In genomic region chr2:10542033-10542432, GRCh38 we compare ENCODE assay signal across 29 cellular contexts.
"Had no signal": no experiment of that assay in that cellular context is flagged by ENCODE, and none has a peak within 500 bp of the region (broad histone marks: within the 10 kb centered on the region; RNA-seq: fewer than 3 reads in every experiment).

No MANE protein-coding gene starts in this region.

- ATAC-seq: activated CD4-positive, CD25-positive, alpha-beta regulatory T cell treated with anti-CD3 and anti-CD28 coated beads, Interleukin-2, amount 50 U/mL, for 24 hours; effector memory CD8-positive, alpha-beta T cell; gastroesophageal sphincter; mucosa of descending colon; natural killer cell treated with Interleukin-12 subunit alpha and Interleukin-12 subunit beta and Interleukin-15 and Interleukin-18, amount 100 ng/mL, for 72 hours; upper lobe of right lung had no signal

- H3K9me3 ChIP-seq: ascending aorta, gastroesophageal sphincter, left ventricle myocardium inferior, mucosa of descending colon, right atrium auricular region, spleen, suprapubic skin, tibial artery, upper lobe of right lung had no signal

- H3K36me3 ChIP-seq: ascending aorta, gastroesophageal sphincter, left ventricle myocardium inferior, right atrium auricular region, spleen, suprapubic skin, tibial artery, upper lobe of right lung, WERI-Rb-1 had no signal

- H3K27me3 ChIP-seq: ascending aorta, gastroesophageal sphincter, hepatocyte, right atrium auricular region, suprapubic skin, tibial artery, upper lobe of right lung had no signal

- H3K27ac ChIP-seq: ascending aorta, gastroesophageal sphincter, hepatocyte, left ventricle myocardium inferior, right atrium auricular region, spleen, suprapubic skin, tibial artery, upper lobe of right lung, WERI-Rb-1 had no signal

- H3K79me2 ChIP-seq: hepatocyte had no signal

- H2AFZ ChIP-seq: hepatocyte had no signal

- H3K4me1 ChIP-seq: ascending aorta, gastroesophageal sphincter, left ventricle myocardium inferior, right atrium auricular region, spleen, suprapubic skin, tibial artery, upper lobe of right lung had no signal

- H3K4me3 ChIP-seq: ascending aorta, gastroesophageal sphincter, hepatocyte, left ventricle myocardium inferior, lung, mucosa of descending colon, right atrium auricular region, spleen, suprapubic skin, tibial artery, upper lobe of right lung had no signal

- FAIRE-seq: TTC549 had no signal

- DNase-seq: activated CD4-positive, alpha-beta T cell treated with anti-CD3 and anti-CD28 coated beads for 48 hours; activated CD4-positive, alpha-beta T cell treated with anti-CD3 and anti-CD28 coated beads, Interleukin-2, amount 50 U/mL, for 48 hours; activated CD8-positive, alpha-beta memory T cell treated with anti-CD3 and anti-CD28 coated beads for 24 hours; activated effector memory CD4-positive, alpha-beta T cell treated with anti-CD3 and anti-CD28 coated beads, Interleukin-2, amount 50 U/mL, for 16 hours; activated naive CD4-positive, alpha-beta T cell treated with anti-CD3 and anti-CD28 coated beads, Interleukin-2, amount 10 ng/mL, durations not matched to agents 7 days and 5 days; activated naive CD8-positive, alpha-beta T cell treated with anti-CD3 and anti-CD28 coated beads, Interleukin-2, amount 10 ng/mL, durations not matched to agents 7 days and 5 days; activated T-cell treated with anti-CD3 and anti-CD28 coated beads, Interleukin-2, amount 50 U/mL, for 1 hour; caudate nucleus; cortex of kidney; effector memory CD8-positive, alpha-beta T cell; erythroblast; islet precursor cell; left ventricle myocardium inferior; mucosa of descending colon; occipital lobe; spleen; stimulated activated naive CD4-positive, alpha-beta T cell; tibial artery; upper lobe of right lung; WERI-Rb-1 had no signal

- H3K4me2 ChIP-seq: hepatocyte had no signal
